In the genomic region with DNA sequence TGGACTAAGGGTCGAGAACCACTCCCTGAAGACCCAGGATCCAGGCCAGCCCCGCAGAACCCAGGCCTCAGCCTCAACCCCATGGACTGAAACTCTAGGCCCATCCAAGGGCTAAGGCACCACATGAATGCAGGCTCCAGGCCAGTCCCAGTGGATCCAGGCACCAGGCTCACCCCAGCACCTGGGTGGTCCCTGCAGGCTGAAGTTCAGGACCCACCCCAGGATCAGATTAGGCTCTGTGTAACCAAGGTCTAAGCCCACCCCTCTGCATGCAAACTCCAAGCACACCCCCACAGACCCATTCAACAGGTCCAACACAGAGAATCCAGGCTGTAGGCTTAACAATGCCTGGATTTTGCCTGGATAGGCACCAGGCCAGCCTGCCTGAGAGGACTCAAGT, we compare ENCODE assay signal across 29 cellular contexts.
"Had no signal": no experiment of that assay in that cellular context is flagged by ENCODE, and none has a peak within 500 bp of the region (broad histone marks: within the 10 kb centered on the region; RNA-seq: fewer than 3 reads in every experiment).

No MANE protein-coding gene starts in this region.

- H3K4me1 ChIP-seq: neural progenitor cell, parathyroid adenoma, psoas muscle, right lobe of liver, spleen, stomach, thyroid gland, tibial nerve, upper lobe of left lung, uterus had no signal

- H3K9me3 ChIP-seq: ovary, psoas muscle, right lobe of liver, thoracic aorta, thyroid gland, uterus had no signal

- H3K27me3 Mint-ChIP-seq: naive thymus-derived CD4-positive, alpha-beta T cell; progenitor cell of endocrine pancreas; stimulated activated naive B cell treated with anti-CD40 and anti-IgM and Interleukin-4, amounts not matched to agents 10 μg/mL and 1 μg/mL and 100 μg/mL, for 72 hours; stimulated activated naive CD8-positive, alpha-beta T cell treated with anti-CD3 and anti-CD28 coated beads, Interleukin-15, Interleukin-2, amounts not matched to agents 100 ng/mL and 50 ng/mL, for 24 hours had no signal

- H3K27ac ChIP-seq: neural progenitor cell, ovary, parathyroid adenoma, psoas muscle, right lobe of liver, skin epidermis, spleen, stomach, thoracic aorta, thyroid gland, tibial nerve, upper lobe of left lung, uterus had no signal

- H3K4me3 ChIP-seq: neural progenitor cell, ovary, psoas muscle, right lobe of liver, skin epidermis, smooth muscle cell, spleen, stomach, thoracic aorta, thyroid gland, tibial nerve, upper lobe of left lung, uterus had no signal

- H3K36me3 Mint-ChIP-seq: naive thymus-derived CD4-positive, alpha-beta T cell; natural killer cell; neural progenitor cell; stimulated activated naive B cell treated with anti-CD40 and anti-IgM and Interleukin-4, amounts not matched to agents 10 μg/mL and 1 μg/mL and 100 μg/mL, for 72 hours had no signal

- DNase-seq: naive thymus-derived CD4-positive, alpha-beta T cell; natural killer cell; occipital lobe; ovary; psoas muscle; right lobe of liver; spleen; stimulated activated CD4-positive, alpha-beta T cell treated with anti-CD3 and anti-CD28 coated beads, Interleukin-12 subunit alpha, Interleukin-12 subunit beta, amount 100 ng/mL, for 4 hours; stimulated activated CD4-positive, alpha-beta T cell treated with anti-CD3 and anti-CD28 coated beads, Interleukin-1b, Interleukin-23, amount 100 ng/mL, for 48 hours; stimulated activated CD4-positive, alpha-beta T cell treated with anti-CD3 and anti-CD28 coated beads, Interleukin-4, amount 100 ng/mL, for 1 hour; stimulated activated CD4-positive, alpha-beta T cell treated with anti-CD3 and anti-CD28 coated beads, Interleukin-4, amount 100 ng/mL, for 4 hours; stimulated activated CD8-positive, alpha-beta memory T cell treated with anti-CD3 and anti-CD28 coated beads, Interleukin-4, amount 100 ng/mL, for 48 hours; stimulated activated naive B cell treated with anti-CD40 and anti-IgM and Interleukin-4, amounts not matched to agents 10 μg/mL and 1 μg/mL and 100 μg/mL, for 72 hours; stimulated activated naive CD4-positive, alpha-beta T cell treated with Interleukin-2 at 50 U/mL for 16 hours; stomach; thyroid gland; trophoblast cell; uterus had no signal

- H3K36me3 ChIP-seq: neural progenitor cell, ovary, right lobe of liver, spleen, stomach, thoracic aorta, thyroid gland, tibial nerve, upper lobe of left lung, uterus had no signal

- H3K27me3 ChIP-seq: neural progenitor cell, ovary, right lobe of liver, spleen, stomach, thyroid gland, tibial nerve, upper lobe of left lung, uterus had no signal

- ATAC-seq: naive thymus-derived CD4-positive, alpha-beta T cell; natural killer cell; psoas muscle; right cardiac atrium; stimulated activated naive B cell treated with anti-CD40 and anti-IgM and Interleukin-4, amounts not matched to agents 10 μg/mL and 1 μg/mL and 100 μg/mL, for 72 hours had no signal

- H3K27ac Mint-ChIP-seq: naive thymus-derived CD4-positive, alpha-beta T cell; natural killer cell; nephron; neural progenitor cell; progenitor cell of endocrine pancreas; stimulated activated naive B cell treated with anti-CD40 and anti-IgM and Interleukin-4, amounts not matched to agents 10 μg/mL and 1 μg/mL and 100 μg/mL, for 72 hours; stimulated activated naive CD8-positive, alpha-beta T cell treated with anti-CD3 and anti-CD28 coated beads, Interleukin-15, Interleukin-2, amounts not matched to agents 100 ng/mL and 50 ng/mL, for 24 hours had no signal

- H3K4me3 Mint-ChIP-seq: naive thymus-derived CD4-positive, alpha-beta T cell; natural killer cell; nephron; neural progenitor cell; stimulated activated naive B cell treated with anti-CD40 and anti-IgM and Interleukin-4, amounts not matched to agents 10 μg/mL and 1 μg/mL and 100 μg/mL, for 72 hours; stimulated activated naive CD8-positive, alpha-beta T cell treated with anti-CD3 and anti-CD28 coated beads, Interleukin-15, Interleukin-2, amounts not matched to agents 100 ng/mL and 50 ng/mL, for 24 hours had no signal

- H3K4me1 Mint-ChIP-seq: naive thymus-derived CD4-positive, alpha-beta T cell; natural killer cell; nephron; neural progenitor cell; stimulated activated naive B cell treated with anti-CD40 and anti-IgM and Interleukin-4, amounts not matched to agents 10 μg/mL and 1 μg/mL and 100 μg/mL, for 72 hours had no signal
